8 cellular contexts compared by ENCODE assay signal in the genomic region with DNA sequence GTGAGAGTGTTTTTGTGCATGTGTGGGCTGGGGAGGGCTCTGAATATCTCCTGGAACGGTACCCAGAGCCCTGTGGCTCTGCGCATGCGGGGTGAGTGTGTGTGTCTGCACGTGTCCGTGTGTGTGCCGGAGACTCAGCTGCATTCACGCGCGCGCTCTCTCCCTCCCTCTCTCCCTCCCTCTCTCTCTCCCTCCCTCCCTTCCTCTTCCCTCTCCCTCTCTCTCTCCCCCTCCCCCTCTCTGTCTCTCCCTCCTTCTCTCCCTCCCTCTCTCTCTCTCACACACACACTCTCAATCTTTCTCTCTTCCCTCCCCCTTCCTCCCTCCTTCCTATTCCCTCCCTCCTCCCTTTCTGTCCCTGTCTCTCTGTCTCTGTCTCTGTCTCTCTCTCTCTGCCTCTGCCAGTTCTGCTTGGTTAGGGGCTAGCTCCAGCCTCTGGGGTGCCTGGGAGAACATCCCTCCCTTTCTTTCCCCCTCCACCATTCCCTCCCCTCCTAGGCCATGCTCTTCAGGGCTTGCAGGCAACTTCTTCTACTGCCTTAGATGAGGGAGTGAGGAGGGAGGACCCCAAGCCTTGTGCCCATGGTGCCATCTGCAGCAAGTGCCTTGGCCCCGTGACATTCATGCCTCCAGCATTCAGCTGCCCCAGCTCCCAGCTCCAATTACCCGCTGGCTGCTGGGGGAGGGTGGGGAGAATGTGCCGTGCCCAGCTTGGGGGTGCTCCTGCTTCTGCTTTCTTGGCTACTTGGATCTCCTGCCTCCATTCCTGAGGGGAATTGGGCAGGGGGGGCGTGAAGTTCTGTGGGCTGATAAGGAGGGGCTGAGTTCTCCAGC. TPM values are rescaled to one million over a fixed set of nuclear protein-coding genes. Genes with fewer than 3 reads are reported as not detected.
DNase-seq lines count a peak whose midpoint lies in the region; ATAC-seq and TF ChIP-seq lines count a peak whose summit lies in the region.

No MANE protein-coding gene starts in this region.

- TF ChIP-seq POLR2A in ovary (IDR thresholded peaks at IDR 0.05): peak; percentile 37
- TF ChIP-seq POLR2A in testis (IDR thresholded peaks at IDR 0.05): no peak

- TF ChIP-seq CTCF in C4-2B (conservative IDR thresholded peaks at IDR 0.05): no peak
- peak in 1 of 3 donors; percentile 14 for TF ChIP-seq CTCF in ovary (IDR thresholded peaks at IDR 0.05)
- no peak for TF ChIP-seq CTCF in testis (IDR thresholded peaks at IDR 0.05)

- no peaks in the 10 kb centered on the region for H3K27me3 ChIP-seq in ovary
- no peaks in the 10 kb centered on the region for H3K27me3 ChIP-seq in testis

- H3K27ac ChIP-seq in C4-2B (peak overlapping the region; percentile 75), ovary (peak overlapping the region; percentile 91 to 97), testis (peak overlapping the region; percentile 88 to 97)

- no peaks in the 10 kb centered on the region for H3K9me3 ChIP-seq in ovary
- no peaks in the 10 kb centered on the region for H3K9me3 ChIP-seq in testis

- peak overlapping the region; percentile 21 for H3K4me3 ChIP-seq in ovary
- no peak overlapping the region for H3K4me3 ChIP-seq in testis

- intact Hi-C loops in ovary (cut with DNase I) (loop anchor here in 1 of 4 donors (10.0 kb wide), 1 partner anchor 844 kb away; a partner anchor contains a TSS), testis (cut with DNase I; ENCODE audit: low total_unique reads) (no loop called here)

- in situ Hi-C loops in SK-MEL-5 (cut with HindIII; ENCODE audit: low pct_unique_long_range_greater_than_20kb, low sequenced_read_pairs): loop anchor here (25.0 kb wide), 1 partner anchor 343 kb away; a partner anchor contains a TSS

- WGBS in ovary, 3 donors: 3% methylated on average over 14 of the region's 14 CpGs
- 28% methylated on average over 11 to 14 of the region's 14 CpGs for WGBS in testis, 2 donors

- H3K4me1 ChIP-seq in ovary (ENCODE audit: insufficient read depth): peaks cover 50% of the 10 kb centered on the region
- peaks cover 79% of the 10 kb centered on the region for H3K4me1 ChIP-seq in testis

- TF ChIP-seq RAD21 in Ishikawa (IDR thresholded peaks at IDR 0.05; ENCODE audit: low read depth): no peak

- no peak for TF ChIP-seq EP300 in Ishikawa (IDR thresholded peaks at IDR 0.05; ENCODE audit: borderline replicate concordance)
- TF ChIP-seq EP300 in ovary (IDR thresholded peaks at IDR 0.05): no peak

- no peaks in the 10 kb centered on the region for H3K36me3 ChIP-seq in ovary
- no peaks in the 10 kb centered on the region for H3K36me3 ChIP-seq in testis (ENCODE audit: low read depth, missing control alignments)

- no peak for ATAC-seq in HG02973 (IDR thresholded peaks at IDR 0.05; ENCODE audit: unreplicated experiment)

- DNase-seq in SK-MEL-5 (ENCODE audit: low read depth, low spot score): peak; percentile 76
- peak; percentile 45 to 71 (median 54) for DNase-seq in activated naive CD4-positive, alpha-beta T cell (lab: John Stamatoyannopoulos, UW)
- DNase-seq in glomerular visceral epithelial cell (ENCODE audit: extremely low spot score): peak; percentile 64
- DNase-seq in ovary: peak; percentile 95 to 98 (median 97)
- DNase-seq in testis: peak; percentile 96

TF ChIP-seq in Ishikawa, 13 proteins besides CTCF, POLR2A, EP300 and RAD21:
- no peak; the same call in 1 of the 2 replicates for TF ChIP-seq ZBTB7A (IDR thresholded peaks at IDR 0.05; ENCODE audit: low read depth)
- TF ChIP-seq, protein P1, sequence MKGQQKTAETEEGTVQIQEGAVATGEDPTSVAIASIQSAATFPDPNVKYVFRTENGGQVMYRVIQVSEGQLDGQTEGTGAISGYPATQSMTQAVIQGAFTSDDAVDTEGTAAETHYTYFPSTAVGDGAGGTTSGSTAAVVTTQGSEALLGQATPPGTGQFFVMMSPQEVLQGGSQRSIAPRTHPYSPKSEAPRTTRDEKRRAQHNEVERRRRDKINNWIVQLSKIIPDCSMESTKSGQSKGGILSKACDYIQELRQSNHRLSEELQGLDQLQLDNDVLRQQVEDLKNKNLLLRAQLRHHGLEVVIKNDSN (IDR thresholded peaks at IDR 0.05): peak; percentile 42; the same call in 1 of the 2 replicates
- TF ChIP-seq, protein P2, sequence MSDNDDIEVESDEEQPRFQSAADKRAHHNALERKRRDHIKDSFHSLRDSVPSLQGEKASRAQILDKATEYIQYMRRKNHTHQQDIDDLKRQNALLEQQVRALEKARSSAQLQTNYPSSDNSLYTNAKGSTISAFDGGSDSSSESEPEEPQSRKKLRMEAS (IDR thresholded peaks at IDR 0.05): peak; percentile 79

RNA-seq across cellular contexts. Expression of a gene that starts 6.4 kb away (rescaled TPM):
- 14.3 and 15.9 TPM in 2 replicates for total RNA-seq in SK-MEL-5 (2014; rRNA removed; shearing (Covaris generic))
- polyA plus RNA-seq in SK-MEL-5 (2015; cell fraction: cytosol; rRNA removed): 19.3 and 27.3 TPM in 2 replicates
- polyA plus RNA-seq in SK-MEL-5 (2015; cell fraction: nucleus; rRNA removed): 8.4 and 14.7 TPM in 2 replicates
- total RNA-seq in ovary (100 to 1,000 TPM in 2 of 7 donors, 10 to 100 TPM in 5; 51.4 to 129 (median 89.3) TPM), testis (10 to 100 TPM; 44.9 to 51.7 TPM)
- polyA plus RNA-seq in ovary (10 to 100 TPM; 77.5 to 87.2 TPM), testis (ENCODE audit: insufficient read depth, low read depth, low replicate concordance) (41.2 TPM)

RNA-seq across cellular contexts. Expression of a gene that starts 14.9 kb away (rescaled TPM):
- 29.6 and 34.0 TPM in 2 replicates for total RNA-seq in SK-MEL-5 (2014; rRNA removed; shearing (Covaris generic))
- polyA plus RNA-seq in SK-MEL-5 (2015; cell fraction: cytosol; rRNA removed): 57.2 and 71.2 TPM in 2 replicates
- polyA plus RNA-seq in SK-MEL-5 (2015; cell fraction: nucleus; rRNA removed): 280 and 317 TPM in 2 replicates
- total RNA-seq in ovary (10 to 100 TPM; 42.2 to 73.9 (median 66.7) TPM), testis (100 to 1,000 TPM; 151 to 172 TPM)
- polyA plus RNA-seq in ovary (10 to 100 TPM; 45.1 to 51.3 TPM), testis (ENCODE audit: insufficient read depth, low read depth, low replicate concordance) (127 TPM)

RNA-seq across cellular contexts. Expression of a gene that starts 31.3 kb away (rescaled TPM):
- total RNA-seq in SK-MEL-5 (2014; rRNA removed; shearing (Covaris generic)): 2.1 and 2.4 TPM in 2 replicates
- polyA plus RNA-seq in SK-MEL-5 (2015; cell fraction: cytosol; rRNA removed): 10.0 and 13.4 TPM in 2 replicates
- 7.7 and 8.9 TPM in 2 replicates for polyA plus RNA-seq in SK-MEL-5 (2015; cell fraction: nucleus; rRNA removed)
- 10 to 100 TPM; 10.7 to 73.8 (median 23.7) TPM for total RNA-seq in ovary
- 10 to 100 TPM; 11.8 to 59.0 TPM for polyA plus RNA-seq in ovary
- 10 to 100 TPM; 14.4 to 23.6 TPM for total RNA-seq in testis
- polyA plus RNA-seq in testis (ENCODE audit: insufficient read depth, low read depth, low replicate concordance): 9.8 TPM

RNA-seq across cellular contexts. Expression of a gene that starts 52.6 kb away (rescaled TPM):
- 43.3 and 48.9 TPM in 2 replicates for total RNA-seq in SK-MEL-5 (2014; rRNA removed; shearing (Covaris generic))
- polyA plus RNA-seq in SK-MEL-5 (2015; cell fraction: cytosol; rRNA removed): 41.3 and 45.2 TPM in 2 replicates
- 151 and 168 TPM in 2 replicates for polyA plus RNA-seq in SK-MEL-5 (2015; cell fraction: nucleus; rRNA removed)
- total RNA-seq in ovary (100 to 1,000 TPM in 1 of 7 donors, 10 to 100 TPM in 6; 59.6 to 110 (median 83.3) TPM), testis (100 to 1,000 TPM; 129 to 161 TPM)
- polyA plus RNA-seq in ovary (100 to 1,000 TPM in 1 of 2 donors, 10 to 100 TPM in 1; 60.8 to 122 TPM), testis (ENCODE audit: insufficient read depth, low read depth, low replicate concordance) (157 TPM)

RNA-seq across cellular contexts. Expression of a gene that starts 53.9 kb away (rescaled TPM):
- total RNA-seq in SK-MEL-5 (2014; rRNA removed; shearing (Covaris generic)): not detected in 2 replicates
- polyA plus RNA-seq in SK-MEL-5 (2015; cell fraction: cytosol; rRNA removed): 0.06 TPM in 1 of 2 replicates, not detected in the other
- polyA plus RNA-seq in SK-MEL-5 (2015; cell fraction: nucleus; rRNA removed): not detected in 2 replicates
- total RNA-seq in ovary (100 to 1,000 TPM in 1 of 7 donors, 1 to 10 TPM in 2, under 1 TPM in 2, not detected in 2; 0.32 to 197 (median 1.7) TPM), testis (1 to 10 TPM; 2.4 to 3.6 TPM)
- polyA plus RNA-seq in ovary (1 to 10 TPM in 1 of 2 donors, not detected in 1; 1.1 TPM), testis (ENCODE audit: insufficient read depth, low read depth, low replicate concordance) (0.80 TPM)
